Comparison of ENCODE assay signal across 22 cellular contexts in the genomic region with DNA sequence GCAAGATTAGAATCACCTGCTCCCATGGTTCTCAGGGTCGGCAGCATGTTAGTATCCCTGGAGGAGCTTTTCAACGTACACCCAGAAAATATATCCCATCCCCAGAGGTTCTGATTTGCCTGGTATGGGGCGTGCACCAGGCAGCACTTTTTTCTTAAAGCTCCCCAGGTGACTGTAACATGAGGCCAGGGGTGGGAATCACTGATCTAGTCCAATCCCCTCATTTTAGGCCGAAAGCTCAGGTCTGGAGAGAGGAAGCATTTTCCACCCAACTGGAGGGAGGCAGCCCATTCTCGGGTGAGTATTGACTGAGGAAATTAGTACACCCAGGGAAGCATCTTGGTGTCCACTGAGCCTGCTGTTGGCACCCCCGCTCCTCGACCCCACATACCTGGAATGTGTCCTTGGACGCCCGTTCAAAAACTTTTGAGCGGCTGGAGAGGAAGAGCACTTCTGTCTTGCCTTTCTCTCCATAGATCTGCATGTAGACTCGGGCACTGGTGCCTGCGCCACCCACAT.
"Had no signal": no experiment of that assay in that cellular context is flagged by ENCODE, and none has a peak within 500 bp of the region (broad histone marks: within the 10 kb centered on the region; RNA-seq: fewer than 3 reads in every experiment).

No MANE protein-coding gene starts in this region.

- FAIRE-seq: HepG2 had no signal

- H3K9me3 ChIP-seq: MG63, SK-N-SH had no signal

- H3K4me3 ChIP-seq: MG63 had no signal

- H3K36me3 ChIP-seq: MG63 had no signal

- ATAC-seq: HepG2, Panc1, PC-3 had no signal

- DNase-seq: IMR-90; Karpas-422; KG1; MG63; NCI-H1092 treated with DMSO at 0.1 percent for 48 hours; NCI-H1436; NCI-H187; NCI-H2029; NCI-H2081 treated with DMSO at 0.1 percent for 48 hours; NCI-H2171; NCI-H226; NCI-H446; NCI-H510A; NCI-H524 treated with DMSO at 0.1 percent for 48 hours; NCI-H774; NK-92 treated with Interleukin-12 subunit alpha and Interleukin-12 subunit beta, amount 100 ng/mL, for 24 hours; PC-3; SHP77; SK-N-SH had no signal

- H3K9ac ChIP-seq: SK-N-SH had no signal

- H3K4me2 ChIP-seq: SK-N-SH had no signal

- H3K27ac ChIP-seq: RWPE1 had no signal
